ENCODE assay signal across 20 cellular contexts in the genomic region with DNA sequence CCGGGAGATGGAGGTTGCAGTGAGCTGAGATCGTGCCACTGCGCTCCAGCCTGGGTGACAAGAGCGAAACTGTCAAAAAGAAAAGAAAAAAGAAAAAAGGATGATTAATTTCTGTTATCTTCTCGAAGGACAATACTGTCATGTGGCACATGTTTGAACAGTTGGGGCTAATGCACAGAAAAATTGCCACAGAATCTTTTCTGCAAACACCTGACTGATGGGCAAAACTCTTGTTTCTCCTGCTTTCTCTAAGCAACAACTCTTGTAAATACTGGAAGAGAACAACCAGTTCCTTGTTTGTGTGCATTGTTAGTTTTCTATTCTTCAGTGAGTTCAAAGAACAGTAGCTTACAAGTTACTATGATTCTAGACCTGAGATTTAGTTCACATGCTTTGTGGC.
DNase-seq lines count a peak whose midpoint lies in the region; ATAC-seq, FAIRE-seq and TF ChIP-seq lines count a peak whose summit lies in the region.
"Had no signal": no experiment of that assay in that cellular context is flagged by ENCODE, and none has a peak within 500 bp of the region (broad histone marks: within the 10 kb centered on the region; RNA-seq: fewer than 3 reads in every experiment).

No MANE protein-coding gene starts in this region.

- H3K9me1 ChIP-seq in K562 (ENCODE audit: control insufficient read depth, insufficient read depth, low read length), result no peaks in the 10 kb centered on the region

- TF ChIP-seq RAD21 in K562 (CRISPR knock-in tag; conservative IDR thresholded peaks at IDR 0.05 in 1 of 2, IDR thresholded peaks at IDR 0.05 in 1 of 2), result no peak

- peak overlapping the region; percentile 47 for H3K27ac Mint-ChIP-seq in activated T-cell treated with anti-CD3 and anti-CD28 coated beads, Interleukin-2, amount 50 U/mL, for 72 hours

- no peaks in the 10 kb centered on the region; a peak in 1 of 5 replicates for H3K4me1 ChIP-seq in K562 (replicated peaks in 1 of 2; ENCODE audit: control insufficient read depth in 2 of 2, insufficient read depth in 2 of 2, low read length in 2 of 2)
- peaks cover 9% of the 10 kb centered on the region for H3K4me1 ChIP-seq in vagina
- H3K4me1 ChIP-seq: sigmoid colon, tibial artery had no signal

- H3K4me2 ChIP-seq in K562 (ENCODE audit: insufficient read depth, low read length), result no peak overlapping the region

- H3K36me3 ChIP-seq in K562 (ENCODE audit: control insufficient read depth, insufficient read depth, low read length), result peaks cover 55% of the 10 kb centered on the region
- H3K36me3 ChIP-seq in vagina, result no peaks in the 10 kb centered on the region
- H3K36me3 ChIP-seq: esophagus squamous epithelium, gastroesophageal sphincter, ovary, sigmoid colon, tibial artery had no signal

- TF ChIP-seq CTCF in K562 (IDR thresholded peaks at IDR 0.05 in 2 of 3, conservative IDR thresholded peaks at IDR 0.05 in 1 of 3; ENCODE audit: insufficient read depth in 2 of 3, low read depth in 1 of 3, low read length in 3 of 3) (no peak), vagina (IDR thresholded peaks at IDR 0.05) (no peak)

- no peak overlapping the region for H3K9ac ChIP-seq in K562 (ENCODE audit: insufficient read depth in 1 of 2, low read depth in 2 of 2, low read length in 2 of 2)

- H3K4me3 ChIP-seq in K562 (no peak overlapping the region), vagina (no peak overlapping the region)
- H3K4me3 ChIP-seq: esophagus squamous epithelium, gastroesophageal sphincter, GM12878, ovary, sigmoid colon, tibial artery had no signal

- TF ChIP-seq POLR2A in K562 (conservative IDR thresholded peaks at IDR 0.05), result no peak
- no peak for TF ChIP-seq POLR2A in vagina (IDR thresholded peaks at IDR 0.05)

- POLR2A ChIA-PET in K562 (lab: Yijun Ruan, JAX), result interaction anchor here (1.2 to 4.4 kb wide), 2 partner anchors 11 to 21 kb away, joined by 3 to 23 read pairs; no protein-coding TSS in a partner anchor

- CTCF ChIA-PET in K562 (lab: Yijun Ruan, JAX; ENCODE audit: low intra/inter-chr PET ratio), result no interaction called here

- H3K4me3 Mint-ChIP-seq in activated T-cell treated with anti-CD3 and anti-CD28 coated beads, Interleukin-2, amount 50 U/mL, for 72 hours, result peak overlapping the region; percentile 50 to 62

- H3K79me2 ChIP-seq in K562 (ENCODE audit: control insufficient read depth, insufficient read depth, low read length), result peaks cover 96% of the 10 kb centered on the region

- H3K36me3 Mint-ChIP-seq in activated T-cell treated with anti-CD3 and anti-CD28 coated beads, Interleukin-2, amount 50 U/mL, for 72 hours (ENCODE audit: insufficient read depth in 2 of 2), result peaks cover 12 to 14% of the 10 kb centered on the region in 2 donors

- H3K27me3 ChIP-seq in K562 (ENCODE audit: control insufficient read depth in 2 of 2, insufficient read depth in 2 of 2, low read length in 2 of 2) (no peaks in the 10 kb centered on the region), vagina (no peaks in the 10 kb centered on the region)
- H3K27me3 ChIP-seq: esophagus squamous epithelium, gastroesophageal sphincter, ovary, sigmoid colon, tibial artery had no signal

- no peaks in the 10 kb centered on the region for H3K27me3 Mint-ChIP-seq in activated T-cell treated with anti-CD3 and anti-CD28 coated beads, Interleukin-2, amount 50 U/mL, for 72 hours (ENCODE audit: low read depth)

- H3K9me3 ChIP-seq in K562 (replicated peaks; ENCODE audit: control insufficient read depth, insufficient read depth, low read depth, low read length) (peaks cover 6% of the 10 kb centered on the region; the same call in 1 of the 2 replicates), vagina (no peaks in the 10 kb centered on the region)
- H3K9me3 ChIP-seq: esophagus squamous epithelium, gastroesophageal sphincter, ovary, sigmoid colon, tibial artery had no signal

- no peak for DNase-seq in activated T-cell treated with anti-CD3 and anti-CD28 coated beads, Interleukin-2, amount 50 U/mL, for 72 hours
- DNase-seq in activated T-cell treated with anti-CD3 and anti-CD28 coated beads, Interleukin-2, amount 50 U/mL, for 1 hour, result no peak
- DNase-seq in NCI-H146 (lab: John Stamatoyannopoulos, UW) (peak; percentile 35), K562 (ENCODE audit: extremely low read depth in 1 of 4, low spot score in 3 of 4) (no peak), renal cortical epithelial cell (ENCODE audit: low read depth) (peak; percentile 27), vagina (ENCODE audit: extremely low spot score in 2 of 2) (no peak), superior temporal gyrus (ENCODE audit: extremely low spot score) (no peak)
- DNase-seq in stimulated activated CD8-positive, alpha-beta memory T cell treated with anti-CD3 and anti-CD28 coated beads, Interleukin-4, amount 100 ng/mL, for 48 hours, result no peak
- DNase-seq: aorta, DMS79, esophagus squamous epithelium, kidney, NCI-H1417 treated with DMSO at 0.1 percent for 48 hours, NCI-H526, ovary, sigmoid colon, tibial artery had no signal

- H3K4me1 Mint-ChIP-seq in activated T-cell treated with anti-CD3 and anti-CD28 coated beads, Interleukin-2, amount 50 U/mL, for 72 hours (ENCODE audit: low read depth), result peaks cover 62% of the 10 kb centered on the region

- H4K20me1 ChIP-seq in K562 (replicated peaks; ENCODE audit: control insufficient read depth, insufficient read depth, low read length), result no peaks in the 10 kb centered on the region

- intact Hi-C loops in K562 (cut with micrococcal nuclease), result no loop called here
- intact Hi-C loops in vagina (cut with DNase I), result no loop called here

- H3K9me3 Mint-ChIP-seq in activated T-cell treated with anti-CD3 and anti-CD28 coated beads, Interleukin-2, amount 50 U/mL, for 72 hours, result peaks cover 5% of the 10 kb centered on the region in 2 donors

- no peak for FAIRE-seq in K562 (lab: Jason Lieb, UNC)
- FAIRE-seq: GM12878, GM19239, kidney had no signal

- no TSS peak for BruUV-seq in K562 (replicated peaks; lab: Mats Ljungman, UMichigan)

- no peak overlapping the region for H2AFZ ChIP-seq in K562 (ENCODE audit: low read depth, low read length)

- in situ Hi-C loops in K562 (cut with MboI), result no loop called here

- no peak for TF ChIP-seq EP300 in K562 (IDR thresholded peaks at IDR 0.05; ENCODE audit: low read length)

- no peak for ATAC-seq in activated T-cell treated with anti-CD3 and anti-CD28 coated beads, Interleukin-2, amount 50 U/mL, for 72 hours (replicated peaks in 1 of 2)
- ATAC-seq in K562, result no peak
- ATAC-seq: gastroesophageal sphincter, GM12878 had no signal

- 81% methylated on average over 5 of the region's 5 CpGs for WGBS in K562 (ENCODE audit: insufficient coverage, low coverage, missing lambda C conversion rate)

- no peak overlapping the region for H3K27ac ChIP-seq in K562 (ENCODE audit: extremely low read depth, low read depth, low read length)
- no peak overlapping the region for H3K27ac ChIP-seq in vagina
- H3K27ac ChIP-seq: gastroesophageal sphincter, ovary, sigmoid colon, tibial artery had no signal

TF ChIP-seq in K562, 482 proteins besides CTCF, POLR2A, EP300 and RAD21:
- peak; percentile 4 for TF ChIP-seq MEIS2 (IDR thresholded peaks at IDR 0.05; ENCODE audit: partially characterized antibody)
- no peak for TF ChIP-seq ZNF696 (CRISPR knock-in tag; conservative IDR thresholded peaks at IDR 0.05)

Comparison
In these comparisons a context has a peak if more than half of its experiments do, and no peak if none do; other contexts are left out.
1. DNase-seq: peak in NCI-H146 (single experiment) and renal cortical epithelial cell (single experiment); none in activated T-cell treated with anti-CD3 and anti-CD28 coated beads, Interleukin-2, amount 50 U/mL, for 72 hours (0 of 2), activated T-cell treated with anti-CD3 and anti-CD28 coated beads, Interleukin-2, amount 50 U/mL, for 1 hour (single experiment), K562 (0 of 4), vagina (0 of 2), stimulated activated CD8-positive, alpha-beta memory T cell treated with anti-CD3 and anti-CD28 coated beads, Interleukin-4, amount 100 ng/mL, for 48 hours (single experiment) and superior temporal gyrus (single experiment).